8 cellular contexts compared by ENCODE assay signal in genomic region chr22:46071451-46072029, GRCh38.
DNase-seq lines count a peak whose midpoint lies in the region; ATAC-seq and TF ChIP-seq lines count a peak whose summit lies in the region.

No MANE protein-coding gene starts in this region.

- peak; percentile 23 for ATAC-seq in GM19328 (IDR thresholded peaks at IDR 0.05; ENCODE audit: unreplicated experiment)
- peak; percentile 3 to 25 (median 16) for ATAC-seq in right lobe of liver
- no peak for ATAC-seq in HG03442 (IDR thresholded peaks at IDR 0.05; ENCODE audit: unreplicated experiment)

- H3K36me3 ChIP-seq in ACC112 (ENCODE audit: insufficient read depth, low read length) (peaks cover 10% of the 10 kb centered on the region), right lobe of liver (no peaks in the 10 kb centered on the region)

- TF ChIP-seq CTCF in right lobe of liver (IDR thresholded peaks at IDR 0.05): no peak

- DNase-seq in NCI-H2081 (lab: John Stamatoyannopoulos, UW) (peak; percentile 92 to 94), dermis microvascular lymphatic vessel endothelial cell (ENCODE audit: low read depth in 2 of 2) (peak; percentile 90 to 93), right lobe of liver (peak; percentile 91 to 93 (median 92))
- DNase-seq in activated CD4-positive, alpha-beta T cell treated with anti-CD3 and anti-CD28 coated beads for 1 hour: peak; percentile 46
- peak; percentile 72 to 75 for DNase-seq in stimulated activated CD4-positive, alpha-beta T cell treated with anti-CD3 and anti-CD28 coated beads, Interleukin-2, amount 100 ng/mL, for 24 hours

- peak; percentile 15 for TF ChIP-seq POLR2A in right lobe of liver (IDR thresholded peaks at IDR 0.05)

- 0% methylated on average over 11 of the region's 98 CpGs for WGBS in right lobe of liver (ENCODE audit: insufficient coverage, low coverage, low lambda C conversion rate, missing lambda C conversion rate)

- no peak overlapping the region for H2AFZ ChIP-seq in ACC112 (ENCODE audit: low read length, unreplicated experiment)

- H3K4me3 ChIP-seq in ACC112 (ENCODE audit: low read depth, low read length) (peak overlapping the region; percentile 96), right lobe of liver (peak overlapping the region; percentile 86 to 95 (median 90))

- H3K27me3 ChIP-seq in ACC112 (ENCODE audit: insufficient read depth, low read length) (no peaks in the 10 kb centered on the region), right lobe of liver (no peaks in the 10 kb centered on the region)

- peak overlapping the region; percentile 92 for H3K27ac ChIP-seq in ACC112 (ENCODE audit: low read depth, low read length)
- H3K27ac ChIP-seq in right lobe of liver: peak overlapping the region; percentile 93 to 97 (median 95)

- no peaks in the 10 kb centered on the region for H3K9me3 ChIP-seq in right lobe of liver

- intact Hi-C loops in right lobe of liver (cut with DNase I): no loop called here

- H3K79me2 ChIP-seq in ACC112 (ENCODE audit: control insufficient read depth, insufficient read depth, low read length, unreplicated experiment): peaks cover 87% of the 10 kb centered on the region

- H3K4me1 ChIP-seq in ACC112 (ENCODE audit: control insufficient read depth, insufficient read depth, low read length, unreplicated experiment) (peaks cover 6% of the 10 kb centered on the region), right lobe of liver (peaks cover 0 to 49% (median 18%) of the 10 kb centered on the region in 4 donors)
